In the genomic region with DNA sequence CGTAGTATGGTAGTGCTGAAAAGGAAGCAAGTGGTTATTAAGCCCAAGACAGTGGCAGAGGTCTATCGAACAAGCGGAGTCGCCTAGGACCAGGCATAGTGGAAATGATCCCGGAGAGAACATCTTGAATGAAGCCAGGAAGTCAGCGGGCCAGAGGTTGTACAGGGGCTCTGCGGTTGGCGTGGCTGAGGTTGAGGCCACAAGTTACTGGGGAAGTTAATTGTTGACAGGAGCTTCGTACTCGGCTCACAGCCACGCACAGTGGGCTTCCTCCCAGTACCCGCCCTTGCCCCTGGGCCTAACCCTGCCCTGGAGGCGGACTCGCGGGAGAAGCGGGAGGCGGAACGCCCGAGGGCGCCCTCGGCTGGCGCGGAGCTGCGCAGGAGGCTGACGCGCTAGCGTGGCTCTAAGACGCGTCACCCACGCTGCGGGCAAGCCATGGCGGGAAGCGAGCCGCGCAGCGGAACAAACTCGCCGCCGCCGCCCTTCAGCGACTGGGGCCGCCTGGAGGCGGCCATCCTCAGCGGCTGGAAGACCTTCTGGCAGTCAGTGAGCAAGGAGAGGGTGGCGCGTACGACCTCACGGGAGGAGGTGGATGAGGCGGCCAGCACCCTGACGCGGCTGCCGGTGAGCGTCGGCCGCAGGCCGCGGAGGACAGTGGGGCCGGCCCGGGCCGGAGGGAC, we compare ENCODE assay signal across 1 cellular context.
TF ChIP-seq lines count a peak whose summit lies in the region.

A gene with protein sequence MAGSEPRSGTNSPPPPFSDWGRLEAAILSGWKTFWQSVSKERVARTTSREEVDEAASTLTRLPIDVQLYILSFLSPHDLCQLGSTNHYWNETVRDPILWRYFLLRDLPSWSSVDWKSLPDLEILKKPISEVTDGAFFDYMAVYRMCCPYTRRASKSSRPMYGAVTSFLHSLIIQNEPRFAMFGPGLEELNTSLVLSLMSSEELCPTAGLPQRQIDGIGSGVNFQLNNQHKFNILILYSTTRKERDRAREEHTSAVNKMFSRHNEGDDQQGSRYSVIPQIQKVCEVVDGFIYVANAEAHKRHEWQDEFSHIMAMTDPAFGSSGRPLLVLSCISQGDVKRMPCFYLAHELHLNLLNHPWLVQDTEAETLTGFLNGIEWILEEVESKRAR (plus strand): TSS at position 410 of the 683 bp plus-strand sequence. CDS start 29 bp downstream, at position 439.

TF ChIP-seq in HEK293, 187 proteins besides CTCF, POLR2A, EP300 and RAD21 (continued from another document and continues in another):
- TF ChIP-seq, protein P1, sequence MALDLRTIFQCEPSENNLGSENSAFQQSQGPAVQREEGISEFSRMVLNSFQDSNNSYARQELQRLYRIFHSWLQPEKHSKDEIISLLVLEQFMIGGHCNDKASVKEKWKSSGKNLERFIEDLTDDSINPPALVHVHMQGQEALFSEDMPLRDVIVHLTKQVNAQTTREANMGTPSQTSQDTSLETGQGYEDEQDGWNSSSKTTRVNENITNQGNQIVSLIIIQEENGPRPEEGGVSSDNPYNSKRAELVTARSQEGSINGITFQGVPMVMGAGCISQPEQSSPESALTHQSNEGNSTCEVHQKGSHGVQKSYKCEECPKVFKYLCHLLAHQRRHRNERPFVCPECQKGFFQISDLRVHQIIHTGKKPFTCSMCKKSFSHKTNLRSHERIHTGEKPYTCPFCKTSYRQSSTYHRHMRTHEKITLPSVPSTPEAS (tag by site-specific recombination; IDR thresholded peaks at IDR 0.05) = 0 out of 2 replicates have a peak, but pooled peaks have one; percentile 22
- TF ChIP-seq BCL11B (tag by site-specific recombination; IDR thresholded peaks at IDR 0.05; ENCODE audit: low read depth) (peak; percentile 81), ZNF837 (tag by site-specific recombination; IDR thresholded peaks at IDR 0.05) (no peak), ZNF585B (tag by site-specific recombination; IDR thresholded peaks at IDR 0.05) (peak; percentile 5; the same call in 1 of the 2 replicates), KLF9 (tag by site-specific recombination; IDR thresholded peaks at IDR 0.05; ENCODE audit: low read depth) (peak; percentile 59; the same call in 1 of the 2 replicates), ZNF132 (tag by site-specific recombination; IDR thresholded peaks at IDR 0.05; ENCODE audit: borderline replicate concordance) (no peak), YY2 (tag by site-specific recombination; IDR thresholded peaks at IDR 0.05) (peak; percentile 93), KLF10 (tag by site-specific recombination; IDR thresholded peaks at IDR 0.05) (peak; percentile 57), SP3 (tag by site-specific recombination; IDR thresholded peaks at IDR 0.05) (peak; percentile 88), ZNF768 (tag by site-specific recombination; IDR thresholded peaks at IDR 0.05) (peak; percentile 6; the same call in 1 of the 2 replicates), ZNF600 (tag by site-specific recombination; IDR thresholded peaks at IDR 0.05) (peak; percentile 82), ZBTB1 (tag by site-specific recombination; IDR thresholded peaks at IDR 0.05) (0 out of 2 replicates have a peak, but pooled peaks have one; percentile 15), ZBTB17 (tag by site-specific recombination; IDR thresholded peaks at IDR 0.05) (peak; percentile 91), ZSCAN23 (tag by site-specific recombination; IDR thresholded peaks at IDR 0.05) (0 out of 2 replicates have a peak, but pooled peaks have one; percentile 27), ZNF660 (tag by site-specific recombination; IDR thresholded peaks at IDR 0.05) (peak; percentile 74), ZXDB (tag by site-specific recombination; IDR thresholded peaks at IDR 0.05) (peak; percentile 94), ZNF785 (tag by site-specific recombination; IDR thresholded peaks at IDR 0.05) (peak; percentile 89; the same call in 1 of the 2 replicates), KLF1 (tag by site-specific recombination; IDR thresholded peaks at IDR 0.05) (peak; percentile 96), ZBTB20 (tag by site-specific recombination; IDR thresholded peaks at IDR 0.05) (peak; percentile 98), ZNF24 (tag by site-specific recombination; IDR thresholded peaks at IDR 0.05) (0 out of 2 replicates have a peak, but pooled peaks have one; percentile 31), GLI4 (tag by site-specific recombination; IDR thresholded peaks at IDR 0.05) (peak; percentile 60; the same call in 1 of the 2 replicates), RBAK (tag by site-specific recombination; IDR thresholded peaks at IDR 0.05) (no peak), ZNF391 (tag by site-specific recombination; IDR thresholded peaks at IDR 0.05; ENCODE audit: borderline replicate concordance, low read depth) (peak; percentile 69; the same call in 1 of the 2 replicates), SP7 (tag by site-specific recombination; IDR thresholded peaks at IDR 0.05) (peak; percentile 81), ZEB2 (tag by site-specific recombination; IDR thresholded peaks at IDR 0.05) (peak; percentile 81), IKZF3 (tag by site-specific recombination; IDR thresholded peaks at IDR 0.05) (peak; percentile 89), ZFP69B (tag by site-specific recombination; IDR thresholded peaks at IDR 0.05) (peak; percentile 65; the same call in 1 of the 2 replicates), SALL2 (tag by site-specific recombination; IDR thresholded peaks at IDR 0.05; ENCODE audit: borderline replicate concordance) (no peak)
- TF ChIP-seq, protein P2, sequence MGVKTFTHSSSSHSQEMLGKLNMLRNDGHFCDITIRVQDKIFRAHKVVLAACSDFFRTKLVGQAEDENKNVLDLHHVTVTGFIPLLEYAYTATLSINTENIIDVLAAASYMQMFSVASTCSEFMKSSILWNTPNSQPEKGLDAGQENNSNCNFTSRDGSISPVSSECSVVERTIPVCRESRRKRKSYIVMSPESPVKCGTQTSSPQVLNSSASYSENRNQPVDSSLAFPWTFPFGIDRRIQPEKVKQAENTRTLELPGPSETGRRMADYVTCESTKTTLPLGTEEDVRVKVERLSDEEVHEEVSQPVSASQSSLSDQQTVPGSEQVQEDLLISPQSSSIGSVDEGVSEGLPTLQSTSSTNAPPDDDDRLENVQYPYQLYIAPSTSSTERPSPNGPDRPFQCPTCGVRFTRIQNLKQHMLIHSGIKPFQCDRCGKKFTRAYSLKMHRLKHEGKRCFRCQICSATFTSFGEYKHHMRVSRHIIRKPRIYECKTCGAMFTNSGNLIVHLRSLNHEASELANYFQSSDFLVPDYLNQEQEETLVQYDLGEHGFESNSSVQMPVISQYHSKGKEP (tag by site-specific recombination; IDR thresholded peaks at IDR 0.05) = no peak
- TF ChIP-seq, protein P3, sequence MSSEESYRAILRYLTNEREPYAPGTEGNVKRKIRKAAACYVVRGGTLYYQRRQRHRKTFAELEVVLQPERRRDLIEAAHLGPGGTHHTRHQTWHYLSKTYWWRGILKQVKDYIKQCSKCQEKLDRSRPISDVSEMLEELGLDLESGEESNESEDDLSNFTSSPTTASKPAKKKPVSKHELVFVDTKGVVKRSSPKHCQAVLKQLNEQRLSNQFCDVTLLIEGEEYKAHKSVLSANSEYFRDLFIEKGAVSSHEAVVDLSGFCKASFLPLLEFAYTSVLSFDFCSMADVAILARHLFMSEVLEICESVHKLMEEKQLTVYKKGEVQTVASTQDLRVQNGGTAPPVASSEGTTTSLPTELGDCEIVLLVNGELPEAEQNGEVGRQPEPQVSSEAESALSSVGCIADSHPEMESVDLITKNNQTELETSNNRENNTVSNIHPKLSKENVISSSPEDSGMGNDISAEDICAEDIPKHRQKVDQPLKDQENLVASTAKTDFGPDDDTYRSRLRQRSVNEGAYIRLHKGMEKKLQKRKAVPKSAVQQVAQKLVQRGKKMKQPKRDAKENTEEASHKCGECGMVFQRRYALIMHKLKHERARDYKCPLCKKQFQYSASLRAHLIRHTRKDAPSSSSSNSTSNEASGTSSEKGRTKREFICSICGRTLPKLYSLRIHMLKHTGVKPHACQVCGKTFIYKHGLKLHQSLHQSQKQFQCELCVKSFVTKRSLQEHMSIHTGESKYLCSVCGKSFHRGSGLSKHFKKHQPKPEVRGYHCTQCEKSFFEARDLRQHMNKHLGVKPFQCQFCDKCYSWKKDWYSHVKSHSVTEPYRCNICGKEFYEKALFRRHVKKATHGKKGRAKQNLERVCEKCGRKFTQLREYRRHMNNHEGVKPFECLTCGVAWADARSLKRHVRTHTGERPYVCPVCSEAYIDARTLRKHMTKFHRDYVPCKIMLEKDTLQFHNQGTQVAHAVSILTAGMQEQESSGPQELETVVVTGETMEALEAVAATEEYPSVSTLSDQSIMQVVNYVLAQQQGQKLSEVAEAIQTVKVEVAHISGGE (tag by site-specific recombination; conservative IDR thresholded peaks at IDR 0.05; ENCODE audit: low read depth) = peak; percentile 39
- TF ChIP-seq, protein P4, sequence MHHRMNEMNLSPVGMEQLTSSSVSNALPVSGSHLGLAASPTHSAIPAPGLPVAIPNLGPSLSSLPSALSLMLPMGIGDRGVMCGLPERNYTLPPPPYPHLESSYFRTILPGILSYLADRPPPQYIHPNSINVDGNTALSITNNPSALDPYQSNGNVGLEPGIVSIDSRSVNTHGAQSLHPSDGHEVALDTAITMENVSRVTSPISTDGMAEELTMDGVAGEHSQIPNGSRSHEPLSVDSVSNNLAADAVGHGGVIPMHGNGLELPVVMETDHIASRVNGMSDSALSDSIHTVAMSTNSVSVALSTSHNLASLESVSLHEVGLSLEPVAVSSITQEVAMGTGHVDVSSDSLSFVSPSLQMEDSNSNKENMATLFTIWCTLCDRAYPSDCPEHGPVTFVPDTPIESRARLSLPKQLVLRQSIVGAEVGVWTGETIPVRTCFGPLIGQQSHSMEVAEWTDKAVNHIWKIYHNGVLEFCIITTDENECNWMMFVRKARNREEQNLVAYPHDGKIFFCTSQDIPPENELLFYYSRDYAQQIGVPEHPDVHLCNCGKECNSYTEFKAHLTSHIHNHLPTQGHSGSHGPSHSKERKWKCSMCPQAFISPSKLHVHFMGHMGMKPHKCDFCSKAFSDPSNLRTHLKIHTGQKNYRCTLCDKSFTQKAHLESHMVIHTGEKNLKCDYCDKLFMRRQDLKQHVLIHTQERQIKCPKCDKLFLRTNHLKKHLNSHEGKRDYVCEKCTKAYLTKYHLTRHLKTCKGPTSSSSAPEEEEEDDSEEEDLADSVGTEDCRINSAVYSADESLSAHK (tag by site-specific recombination; IDR thresholded peaks at IDR 0.05) = 0 out of 2 replicates have a peak, but pooled peaks have one; percentile 27
- TF ChIP-seq, protein P5, sequence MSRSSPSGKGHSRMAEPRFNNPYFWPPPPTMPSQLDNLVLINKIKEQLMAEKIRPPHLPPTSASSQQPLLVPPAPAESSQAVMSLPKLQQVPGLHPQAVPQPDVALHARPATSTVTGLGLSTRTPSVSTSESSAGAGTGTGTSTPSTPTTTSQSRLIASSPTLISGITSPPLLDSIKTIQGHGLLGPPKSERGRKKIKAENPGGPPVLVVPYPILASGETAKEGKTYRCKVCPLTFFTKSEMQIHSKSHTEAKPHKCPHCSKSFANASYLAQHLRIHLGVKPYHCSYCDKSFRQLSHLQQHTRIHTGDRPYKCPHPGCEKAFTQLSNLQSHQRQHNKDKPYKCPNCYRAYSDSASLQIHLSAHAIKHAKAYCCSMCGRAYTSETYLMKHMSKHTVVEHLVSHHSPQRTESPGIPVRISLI (tag by site-specific recombination; IDR thresholded peaks at IDR 0.05) = no peak
- TF ChIP-seq, protein P6, sequence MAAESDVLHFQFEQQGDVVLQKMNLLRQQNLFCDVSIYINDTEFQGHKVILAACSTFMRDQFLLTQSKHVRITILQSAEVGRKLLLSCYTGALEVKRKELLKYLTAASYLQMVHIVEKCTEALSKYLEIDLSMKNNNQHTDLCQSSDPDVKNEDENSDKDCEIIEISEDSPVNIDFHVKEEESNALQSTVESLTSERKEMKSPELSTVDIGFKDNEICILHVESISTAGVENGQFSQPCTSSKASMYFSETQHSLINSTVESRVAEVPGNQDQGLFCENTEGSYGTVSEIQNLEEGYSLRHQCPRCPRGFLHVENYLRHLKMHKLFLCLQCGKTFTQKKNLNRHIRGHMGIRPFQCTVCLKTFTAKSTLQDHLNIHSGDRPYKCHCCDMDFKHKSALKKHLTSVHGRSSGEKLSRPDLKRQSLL (tag by site-specific recombination; IDR thresholded peaks at IDR 0.05) = peak; percentile 53; the same call in 1 of the 2 replicates
- TF ChIP-seq, protein P7, sequence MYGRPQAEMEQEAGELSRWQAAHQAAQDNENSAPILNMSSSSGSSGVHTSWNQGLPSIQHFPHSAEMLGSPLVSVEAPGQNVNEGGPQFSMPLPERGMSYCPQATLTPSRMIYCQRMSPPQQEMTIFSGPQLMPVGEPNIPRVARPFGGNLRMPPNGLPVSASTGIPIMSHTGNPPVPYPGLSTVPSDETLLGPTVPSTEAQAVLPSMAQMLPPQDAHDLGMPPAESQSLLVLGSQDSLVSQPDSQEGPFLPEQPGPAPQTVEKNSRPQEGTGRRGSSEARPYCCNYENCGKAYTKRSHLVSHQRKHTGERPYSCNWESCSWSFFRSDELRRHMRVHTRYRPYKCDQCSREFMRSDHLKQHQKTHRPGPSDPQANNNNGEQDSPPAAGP (tag by site-specific recombination; IDR thresholded peaks at IDR 0.05) = peak; percentile 85
- TF ChIP-seq, protein P8, sequence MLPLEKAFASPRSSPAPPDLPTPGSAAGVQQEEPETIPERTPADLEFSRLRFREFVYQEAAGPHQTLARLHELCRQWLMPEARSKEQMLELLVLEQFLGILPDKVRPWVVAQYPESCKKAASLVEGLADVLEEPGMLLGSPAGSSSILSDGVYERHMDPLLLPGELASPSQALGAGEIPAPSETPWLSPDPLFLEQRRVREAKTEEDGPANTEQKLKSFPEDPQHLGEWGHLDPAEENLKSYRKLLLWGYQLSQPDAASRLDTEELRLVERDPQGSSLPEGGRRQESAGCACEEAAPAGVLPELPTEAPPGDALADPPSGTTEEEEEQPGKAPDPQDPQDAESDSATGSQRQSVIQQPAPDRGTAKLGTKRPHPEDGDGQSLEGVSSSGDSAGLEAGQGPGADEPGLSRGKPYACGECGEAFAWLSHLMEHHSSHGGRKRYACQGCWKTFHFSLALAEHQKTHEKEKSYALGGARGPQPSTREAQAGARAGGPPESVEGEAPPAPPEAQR (tag by site-specific recombination; IDR thresholded peaks at IDR 0.05) = no peak
- TF ChIP-seq, protein P9, sequence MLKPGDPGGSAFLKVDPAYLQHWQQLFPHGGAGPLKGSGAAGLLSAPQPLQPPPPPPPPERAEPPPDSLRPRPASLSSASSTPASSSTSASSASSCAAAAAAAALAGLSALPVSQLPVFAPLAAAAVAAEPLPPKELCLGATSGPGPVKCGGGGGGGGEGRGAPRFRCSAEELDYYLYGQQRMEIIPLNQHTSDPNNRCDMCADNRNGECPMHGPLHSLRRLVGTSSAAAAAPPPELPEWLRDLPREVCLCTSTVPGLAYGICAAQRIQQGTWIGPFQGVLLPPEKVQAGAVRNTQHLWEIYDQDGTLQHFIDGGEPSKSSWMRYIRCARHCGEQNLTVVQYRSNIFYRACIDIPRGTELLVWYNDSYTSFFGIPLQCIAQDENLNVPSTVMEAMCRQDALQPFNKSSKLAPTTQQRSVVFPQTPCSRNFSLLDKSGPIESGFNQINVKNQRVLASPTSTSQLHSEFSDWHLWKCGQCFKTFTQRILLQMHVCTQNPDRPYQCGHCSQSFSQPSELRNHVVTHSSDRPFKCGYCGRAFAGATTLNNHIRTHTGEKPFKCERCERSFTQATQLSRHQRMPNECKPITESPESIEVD (tag by site-specific recombination; IDR thresholded peaks at IDR 0.05) = no peak
- TF ChIP-seq, protein P10, sequence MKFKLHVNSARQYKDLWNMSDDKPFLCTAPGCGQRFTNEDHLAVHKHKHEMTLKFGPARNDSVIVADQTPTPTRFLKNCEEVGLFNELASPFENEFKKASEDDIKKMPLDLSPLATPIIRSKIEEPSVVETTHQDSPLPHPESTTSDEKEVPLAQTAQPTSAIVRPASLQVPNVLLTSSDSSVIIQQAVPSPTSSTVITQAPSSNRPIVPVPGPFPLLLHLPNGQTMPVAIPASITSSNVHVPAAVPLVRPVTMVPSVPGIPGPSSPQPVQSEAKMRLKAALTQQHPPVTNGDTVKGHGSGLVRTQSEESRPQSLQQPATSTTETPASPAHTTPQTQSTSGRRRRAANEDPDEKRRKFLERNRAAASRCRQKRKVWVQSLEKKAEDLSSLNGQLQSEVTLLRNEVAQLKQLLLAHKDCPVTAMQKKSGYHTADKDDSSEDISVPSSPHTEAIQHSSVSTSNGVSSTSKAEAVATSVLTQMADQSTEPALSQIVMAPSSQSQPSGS (tag by site-specific recombination; IDR thresholded peaks at IDR 0.05; ENCODE audit: low read depth) = peak; percentile 7; the same call in 1 of the 2 replicates
